ENCODE assay signal across 11 cellular contexts in the genomic region with DNA sequence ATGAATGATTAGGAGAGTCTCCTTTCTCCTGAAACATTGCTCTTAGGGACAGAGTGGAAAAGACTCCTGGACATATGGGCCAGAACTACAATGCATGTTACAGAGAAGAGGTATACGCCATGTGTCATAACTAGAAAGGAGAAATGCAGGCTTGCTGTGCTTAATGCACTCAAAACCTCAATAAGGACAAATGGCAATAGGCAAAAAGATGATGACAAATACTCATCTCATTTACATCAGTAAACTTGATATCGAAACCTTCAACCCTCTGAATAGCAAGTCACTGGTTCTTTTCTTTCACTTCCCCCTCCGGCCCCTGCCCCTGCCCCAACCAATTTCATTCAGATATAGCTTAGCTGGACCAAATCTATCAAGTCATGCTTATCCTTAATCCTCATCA. TPM values are rescaled to one million over a fixed set of nuclear protein-coding genes. Genes with fewer than 3 reads are reported as not detected.
DNase-seq lines count a peak whose midpoint lies in the region; ATAC-seq and TF ChIP-seq lines count a peak whose summit lies in the region.
"Had no signal": no experiment of that assay in that cellular context is flagged by ENCODE, and none has a peak within 500 bp of the region (broad histone marks: within the 10 kb centered on the region; RNA-seq: fewer than 3 reads in every experiment).

No MANE protein-coding gene starts in this region.

- H3K27me3 Mint-ChIP-seq in naive B cell (peaks cover 47 to 66% (median 60%) of the 10 kb centered on the region in 3 donors), nephron progenitor cell (ENCODE audit: low read depth, poor library complexity) (peaks cover 71% of the 10 kb centered on the region)

- peaks cover 0 to 2% (median 0%) of the 10 kb centered on the region in 7 donors for H3K9me3 Mint-ChIP-seq in naive B cell
- H3K9me3 Mint-ChIP-seq in nephron progenitor cell = no peaks in the 10 kb centered on the region

- H3K36me3 Mint-ChIP-seq in naive B cell (no peaks in the 10 kb centered on the region), nephron progenitor cell (ENCODE audit: low read depth) (no peaks in the 10 kb centered on the region)

- DNase-seq in naive B cell (no peak), NCI-H345 treated with DMSO at 0.1 percent for 48 hours (lab: John Stamatoyannopoulos, UW; ENCODE audit: unreplicated experiment) (no peak), AML-193 (lab: John Stamatoyannopoulos, UW) (no peak), nephron progenitor cell (no peak), T1000 (lab: John Stamatoyannopoulos, UW) (no peak)
- DNase-seq: central memory CD4-positive, alpha-beta T cell; NCI-H2227 treated with DMSO at 0.1 percent for 48 hours; right lobe of liver had no signal

- H3K27ac Mint-ChIP-seq in naive B cell (peak overlapping the region in 1 of 6 donors; percentile 21), nephron progenitor cell (no peak overlapping the region)

- no peak for TF ChIP-seq CTCF in nephron progenitor cell (IDR thresholded peaks at IDR 0.05)

- ATAC-seq in GM19025 (IDR thresholded peaks at IDR 0.05; ENCODE audit: low read depth, unreplicated experiment) = peak; percentile 81
- ATAC-seq in GM21737 (IDR thresholded peaks at IDR 0.05; ENCODE audit: unreplicated experiment) = peak; percentile 79
- ATAC-seq in HG03342 (IDR thresholded peaks at IDR 0.05; ENCODE audit: unreplicated experiment) = peak; percentile 85
- peak; percentile 31 to 34 for ATAC-seq in naive B cell (ENCODE audit: low read depth in 2 of 2)
- ATAC-seq: right lobe of liver had no signal

- H3K4me3 Mint-ChIP-seq in naive B cell = no peak overlapping the region
- H3K4me3 Mint-ChIP-seq in nephron progenitor cell = no peak overlapping the region

- H3K4me1 Mint-ChIP-seq in naive B cell = peaks cover 4 to 7% (median 6%) of the 10 kb centered on the region in 3 donors
- peaks cover 14% of the 10 kb centered on the region for H3K4me1 Mint-ChIP-seq in nephron progenitor cell

RNA-seq across cellular contexts. Expression of a gene that starts 1.9 kb away (rescaled TPM):
- not detected for polyA plus RNA-seq in naive B cell (ENCODE audit: low read depth in 6 of 6)

Comparison
In these comparisons a context has a peak if more than half of its experiments do, and no peak if none do; other contexts are left out.
1. ATAC-seq: peak in every context shown above with its lines; median percentile 85 in HG03342; 81 in GM19025; 79 in GM21737; 32 in naive B cell.